8 cellular contexts compared by ENCODE assay signal in genomic region chr2:177266955-177267354, GRCh38. TPM values are rescaled to one million over a fixed set of nuclear protein-coding genes. Genes with fewer than 3 reads are reported as not detected.
DNase-seq lines count a peak whose midpoint lies in the region; TF ChIP-seq lines count a peak whose summit lies in the region.
"Not testable (repeated sequence)": the region's sequence is repeated elsewhere in the genome, so short reads cannot be mapped to it uniquely, and the experiment has no call there.

No MANE protein-coding gene starts in this region.

- not testable (repeated sequence) for H3K9me3 Mint-ChIP-seq in T-helper 1 cell treated with Interleukin-12 subunit alpha and Interleukin-12 subunit beta and Interleukin-4 antibody, amounts not matched to agents 30 μg/mL and 1 μg/mL, for 36 hours

- H3K36me3 Mint-ChIP-seq in T-helper 1 cell treated with Interleukin-12 subunit alpha and Interleukin-12 subunit beta and Interleukin-4 antibody, amounts not matched to agents 30 μg/mL and 1 μg/mL, for 36 hours (ENCODE audit: low read depth) = peaks cover 18% of the 10 kb centered on the region

- peak overlapping the region in 9 of 11 experiments; percentile 39 to 100 (median 100); a peak in 14 of 22 replicates for H3K9ac ChIP-seq in BLaER1 treated with 17β-estradiol and CSF1 and Interleukin-3, amounts not matched to agents 10 nM and 100 nM
- not testable (repeated sequence) for H3K9ac ChIP-seq in KMS-11; mesenchymal stem cell (ENCODE audit: low read length)
- H3K9ac ChIP-seq in adipocyte (ENCODE audit: low read length) = peak overlapping the region; percentile 42

- not testable (repeated sequence) for H3K14ac ChIP-seq in mesenchymal stem cell (ENCODE audit: low read length in 2 of 2)

- peak overlapping the region; percentile 24 to 100 (median 100); a peak in 21 of 22 replicates for H3K27ac ChIP-seq in BLaER1 treated with 17β-estradiol and CSF1 and Interleukin-3, amounts not matched to agents 10 nM and 100 nM
- not testable (repeated sequence) for H3K27ac ChIP-seq in KMS-11
- H3K27ac ChIP-seq in esophagus squamous epithelium = peak overlapping the region; percentile 98 to 100 (median 99)
- peak overlapping the region; percentile 59 for H3K27ac ChIP-seq in mesenchymal stem cell (ENCODE audit: low read length, poor library complexity, severe bottlenecking)
- peak overlapping the region; percentile 99 for H3K27ac ChIP-seq in neutrophil
- H3K27ac ChIP-seq in thyroid gland = peak overlapping the region; percentile 100

- not testable (repeated sequence) for H2AK5ac ChIP-seq in mesenchymal stem cell (ENCODE audit: low read length, severe bottlenecking)

- peak overlapping the region; percentile 1 for H2BK5ac ChIP-seq in mesenchymal stem cell (ENCODE audit: low read depth, low read length, poor library complexity, severe bottlenecking)

- H3K18ac ChIP-seq in mesenchymal stem cell (ENCODE audit: low read depth in 1 of 2, low read length in 2 of 2) = not testable (repeated sequence)

- not testable (repeated sequence) for DNase-seq in adipocyte (ENCODE audit: low read depth); esophagus squamous epithelium (lab: John Stamatoyannopoulos, UW); mesenchymal stem cell; thyroid gland

- H4K91ac ChIP-seq in mesenchymal stem cell (ENCODE audit: low read length) = not testable (repeated sequence)

- not testable (repeated sequence) for H3K36me3 ChIP-seq in BLaER1 treated with 17β-estradiol and CSF1 and Interleukin-3, amounts not matched to agents 10 nM and 100 nM; KMS-11 (ENCODE audit: insufficient read depth); adipocyte (ENCODE audit: control insufficient read depth, insufficient read depth, low read length, severe bottlenecking); esophagus squamous epithelium; mesenchymal stem cell (ENCODE audit: control insufficient read depth in 1 of 2, insufficient read depth in 2 of 2, low read depth in 1 of 2, low read length in 2 of 2); neutrophil; thyroid gland

- H4K20me1 ChIP-seq in BLaER1 treated with 17β-estradiol and CSF1 and Interleukin-3, amounts not matched to agents 10 nM and 100 nM = peaks cover 4 to 14% (median 13%) of the 10 kb centered on the region in 11 experiments; a peak in 19 of 22 replicates
- peaks cover 14% of the 10 kb centered on the region for H4K20me1 ChIP-seq in KMS-11 (ENCODE audit: insufficient read depth)

- peak overlapping the region; percentile 65 to 97 (median 89) for H3K4me2 ChIP-seq in BLaER1 treated with 17β-estradiol and CSF1 and Interleukin-3, amounts not matched to agents 10 nM and 100 nM
- H3K4me2 ChIP-seq in KMS-11 = peak overlapping the region; percentile 99; the same call in 1 of the 2 replicates
- H3K4me2 ChIP-seq in mesenchymal stem cell (ENCODE audit: low read length, poor library complexity, severe bottlenecking) = not testable (repeated sequence)

- H2AFZ ChIP-seq in KMS-11 (ENCODE audit: low read depth); mesenchymal stem cell (ENCODE audit: low read depth, low read length): not testable (repeated sequence)

- TF ChIP-seq POLR2A in esophagus squamous epithelium (IDR thresholded peaks at IDR 0.05); thyroid gland (IDR thresholded peaks at IDR 0.05): not testable (repeated sequence)

- H3K27ac Mint-ChIP-seq in T-helper 1 cell treated with Interleukin-12 subunit alpha and Interleukin-12 subunit beta and Interleukin-4 antibody, amounts not matched to agents 30 μg/mL and 1 μg/mL, for 36 hours = peak overlapping the region; percentile 99

- H3K4me1 ChIP-seq in BLaER1 treated with 17β-estradiol and CSF1 and Interleukin-3, amounts not matched to agents 10 nM and 100 nM = peaks cover 20 to 62% (median 41%) of the 10 kb centered on the region in 10 experiments
- H3K4me1 ChIP-seq in KMS-11 (ENCODE audit: low read depth, poor library complexity, severe bottlenecking) (peaks cover 56% of the 10 kb centered on the region), adipocyte (ENCODE audit: control insufficient read depth, insufficient read depth, low read length) (peaks cover 17% of the 10 kb centered on the region), esophagus squamous epithelium (peaks cover 5 to 69% (median 21%) of the 10 kb centered on the region in 3 donors), neutrophil (ENCODE audit: control insufficient read depth in 1 of 2, insufficient read depth in 1 of 2, low read depth in 1 of 2, low read length in 1 of 2) (peaks cover 35 to 38% of the 10 kb centered on the region in 2 experiments), thyroid gland (peaks cover 21 to 23% of the 10 kb centered on the region in 2 donors)
- H3K4me1 ChIP-seq in mesenchymal stem cell (ENCODE audit: control insufficient read depth, insufficient read depth, low read depth, low read length) = not testable (repeated sequence)

- not testable (repeated sequence) for H3K79me1 ChIP-seq in mesenchymal stem cell (replicated peaks; ENCODE audit: low read length, poor library complexity, severe bottlenecking)

- H2BK15ac ChIP-seq in mesenchymal stem cell (ENCODE audit: low read depth, poor library complexity, severe bottlenecking) = not testable (repeated sequence)

- H3K4me3 ChIP-seq in BLaER1 treated with 17β-estradiol and CSF1 and Interleukin-3, amounts not matched to agents 10 nM and 100 nM; KMS-11 (IDR thresholded peaks at IDR 0.05; ENCODE audit: insufficient read depth, low read depth, low read length); adipocyte (ENCODE audit: low read length); esophagus squamous epithelium; mesenchymal stem cell (ENCODE audit: insufficient read depth in 1 of 2, low read depth in 1 of 2, low read length in 2 of 2); neutrophil (ENCODE audit: low read depth in 1 of 2, low read length in 1 of 2); thyroid gland (replicated peaks in 1 of 3): not testable (repeated sequence)

- not testable (repeated sequence) for H3K23ac ChIP-seq in mesenchymal stem cell (ENCODE audit: low read length in 2 of 2)

- peaks cover 25% of the 10 kb centered on the region for H3K79me2 ChIP-seq in KMS-11 (ENCODE audit: insufficient read depth, low read depth)

- peaks cover 45% of the 10 kb centered on the region for H3K4me1 Mint-ChIP-seq in T-helper 1 cell treated with Interleukin-12 subunit alpha and Interleukin-12 subunit beta and Interleukin-4 antibody, amounts not matched to agents 30 μg/mL and 1 μg/mL, for 36 hours (ENCODE audit: low read depth)

- intact Hi-C loops in esophagus squamous epithelium (cut with DNase I) (loop anchor here (10.0 kb wide), 1 partner anchor 102 kb away; no protein-coding TSS in a partner anchor), thyroid gland (cut with DNase I) (loop anchor here (10.0 kb wide), 1 partner anchor 58 kb away; no protein-coding TSS in a partner anchor)

- H3K9me3 ChIP-seq in BLaER1 treated with 17β-estradiol and CSF1 and Interleukin-3, amounts not matched to agents 10 nM and 100 nM (replicated peaks in 1 of 11); adipocyte (ENCODE audit: control insufficient read depth, low read length); esophagus squamous epithelium; mesenchymal stem cell (ENCODE audit: control insufficient read depth, low read length); neutrophil; thyroid gland: not testable (repeated sequence)

- not testable (repeated sequence) for H3K4ac ChIP-seq in mesenchymal stem cell (ENCODE audit: low read depth in 1 of 2, low read length in 2 of 2)

- not testable (repeated sequence) for H3K27me3 ChIP-seq in BLaER1 treated with 17β-estradiol and CSF1 and Interleukin-3, amounts not matched to agents 10 nM and 100 nM; KMS-11 (ENCODE audit: insufficient read depth, low read depth); adipocyte (replicated peaks; ENCODE audit: control insufficient read depth, insufficient read depth, low read length); esophagus squamous epithelium; mesenchymal stem cell (ENCODE audit: control insufficient read depth in 1 of 2, insufficient read depth in 1 of 2, low read length in 2 of 2); neutrophil; thyroid gland

- not testable (repeated sequence) for H2BK12ac ChIP-seq in mesenchymal stem cell (ENCODE audit: low read length in 2 of 2)

- H3K27me3 Mint-ChIP-seq in T-helper 1 cell treated with Interleukin-12 subunit alpha and Interleukin-12 subunit beta and Interleukin-4 antibody, amounts not matched to agents 30 μg/mL and 1 μg/mL, for 36 hours (ENCODE audit: low read depth) = not testable (repeated sequence)

- H2BK120ac ChIP-seq in mesenchymal stem cell (ENCODE audit: low read depth, low read length) = not testable (repeated sequence)

- 62 to 63% methylated on average over 8 of the region's 8 CpGs for WGBS in esophagus squamous epithelium, 2 donors
- 97% methylated on average over 7 of the region's 8 CpGs for WGBS in mesenchymal stem cell
- 93 to 95% methylated on average over 8 of the region's 8 CpGs for WGBS in thyroid gland, 2 donors

- not testable (repeated sequence) for H4K8ac ChIP-seq in mesenchymal stem cell (ENCODE audit: low read length)

- H3K4me3 Mint-ChIP-seq in T-helper 1 cell treated with Interleukin-12 subunit alpha and Interleukin-12 subunit beta and Interleukin-4 antibody, amounts not matched to agents 30 μg/mL and 1 μg/mL, for 36 hours = peak overlapping the region; percentile 19

- TF ChIP-seq CTCF in KMS-11 (conservative IDR thresholded peaks at IDR 0.05; ENCODE audit: low read depth, low read length); esophagus squamous epithelium (IDR thresholded peaks at IDR 0.05); neutrophil (IDR thresholded peaks at IDR 0.05); thyroid gland (IDR thresholded peaks at IDR 0.05): not testable (repeated sequence)

RNA-seq across cellular contexts. Expression of gene NFE2L2, which starts 2.4 kb away (rescaled TPM):
- total RNA-seq in esophagus squamous epithelium = 100 to 1,000 TPM; 147 to 315 (median 189) TPM
- polyA plus RNA-seq in mesenchymal stem cell (2013, experiment 1 of 2) = 73.3 TPM
- polyA plus RNA-seq in mesenchymal stem cell (2013, experiment 2 of 2) = 78.2 TPM
- total RNA-seq in thyroid gland = 100 to 1,000 TPM; 139 to 157 (median 144) TPM

RNA-seq across cellular contexts. Expression of gene HNRNPA3, which starts 54.4 kb away (rescaled TPM):
- total RNA-seq in esophagus squamous epithelium (10 to 100 TPM; 34.9 to 78.2 (median 61.6) TPM), thyroid gland (100 to 1,000 TPM in 1 of 4 donors, 10 to 100 TPM in 3; 80.3 to 115 (median 82.3) TPM)
- 192 TPM for polyA plus RNA-seq in mesenchymal stem cell (2013, experiment 1 of 2)
- 202 TPM for polyA plus RNA-seq in mesenchymal stem cell (2013, experiment 2 of 2)
